Comparison of ENCODE assay signal across 17 cellular contexts in the genomic region with DNA sequence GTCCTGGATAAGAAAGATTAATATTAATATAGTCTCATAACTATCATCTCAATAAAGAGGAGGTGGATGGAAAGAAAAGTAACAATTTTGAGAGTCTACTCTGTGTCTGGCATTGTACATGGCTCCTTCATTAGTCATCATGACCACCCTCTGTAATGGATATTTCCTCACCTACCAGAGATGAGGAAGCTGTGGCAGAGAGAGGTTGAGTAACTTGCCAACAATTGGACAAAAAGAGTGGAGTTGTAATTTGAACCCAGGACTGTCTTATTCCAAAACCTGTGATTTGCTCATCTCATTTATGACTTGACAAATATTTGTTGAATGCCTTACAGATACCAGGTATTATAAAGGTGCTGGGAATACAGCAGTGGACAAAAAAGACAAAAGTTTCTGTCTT. TPM values are rescaled to one million over a fixed set of nuclear protein-coding genes. Genes with fewer than 3 reads are reported as not detected.
DNase-seq lines count a peak whose midpoint lies in the region; ATAC-seq, FAIRE-seq and TF ChIP-seq lines count a peak whose summit lies in the region.
"Had no signal": no experiment of that assay in that cellular context is flagged by ENCODE, and none has a peak within 500 bp of the region (broad histone marks: within the 10 kb centered on the region; RNA-seq: fewer than 3 reads in every experiment).

No MANE protein-coding gene starts in this region.

- TF ChIP-seq CTCF in HCT116 (IDR thresholded peaks at IDR 0.05 in 2 of 3, conservative IDR thresholded peaks at IDR 0.05 in 1 of 3; ENCODE audit: borderline replicate concordance in 1 of 3, insufficient read depth in 1 of 3, low read depth in 2 of 3, low read length in 2 of 3), result no peak
- no peak for TF ChIP-seq CTCF in K562 (IDR thresholded peaks at IDR 0.05 in 2 of 3, conservative IDR thresholded peaks at IDR 0.05 in 1 of 3; ENCODE audit: insufficient read depth in 2 of 3, low read depth in 1 of 3, low read length in 3 of 3)
- no peak for TF ChIP-seq CTCF in osteoblast (IDR thresholded peaks at IDR 0.05; ENCODE audit: extremely low read depth, low read depth, low read length)

- POLR2A ChIA-PET in HCT116 (lab: Charles Lee), result interaction anchor here (1.7 kb wide), 1 partner anchor 15 kb away, joined by 6 read pairs; no protein-coding TSS in a partner anchor
- POLR2A ChIA-PET in K562 (lab: Yijun Ruan, JAX), result interaction anchor here (0.6 to 2.5 kb wide), 3 partner anchors 8 to 181 kb away, joined by 3 to 14 read pairs (median 3); no protein-coding TSS in a partner anchor

- TF ChIP-seq RAD21 in HCT116 (IDR thresholded peaks at IDR 0.05; ENCODE audit: low read depth) (no peak), K562 (CRISPR knock-in tag; conservative IDR thresholded peaks at IDR 0.05 in 1 of 2, IDR thresholded peaks at IDR 0.05 in 1 of 2) (no peak)

- H3K4me1 ChIP-seq in HCT116 (ENCODE audit: control insufficient read depth in 1 of 2, insufficient read depth in 2 of 2, low read length in 2 of 2), result peaks cover 17 to 26% of the 10 kb centered on the region in 2 experiments
- peaks cover 6 to 14% of the 10 kb centered on the region in 2 experiments; a peak in 3 of 5 replicates for H3K4me1 ChIP-seq in K562 (replicated peaks in 1 of 2; ENCODE audit: control insufficient read depth in 2 of 2, insufficient read depth in 2 of 2, low read length in 2 of 2)
- H3K4me1 ChIP-seq in osteoblast (ENCODE audit: insufficient read depth, low read length), result peaks cover 29% of the 10 kb centered on the region

- intact Hi-C loops in HCT116 (cut with micrococcal nuclease), result loop anchor here (2.0 kb wide), 1 partner anchor 15 kb away; no protein-coding TSS in a partner anchor
- intact Hi-C loops in K562 (cut with micrococcal nuclease), result loop anchor here (10.0 kb wide), 1 partner anchor 191 kb away; no protein-coding TSS in a partner anchor

- H3K36me3 ChIP-seq in HCT116 (ENCODE audit: control insufficient read depth in 1 of 2, insufficient read depth in 2 of 2, low read length in 2 of 2), result no peaks in the 10 kb centered on the region
- H3K36me3 ChIP-seq in K562 (ENCODE audit: control insufficient read depth, insufficient read depth, low read length), result peaks cover 7% of the 10 kb centered on the region; the same call in 2 of the 3 replicates
- no peaks in the 10 kb centered on the region for H3K36me3 ChIP-seq in osteoblast (ENCODE audit: insufficient read depth, low read length)
- H3K36me3 ChIP-seq: gastrocnemius medialis had no signal

- RAD21 ChIA-PET in HCT116 (lab: Charles Lee; ENCODE audit: low non-redundant PET in 1 of 2, low total read pairs in 2 of 2, uncharacterized antibody in 2 of 2, unreplicated experiment in 2 of 2), result no interaction called here

- CTCF ChIA-PET in HCT116 (lab: Charles Lee), result interaction anchor here (0.8 to 4.0 kb wide), 2 partner anchors 15 to 59 kb away, joined by 3 to 20 read pairs; no protein-coding TSS in a partner anchor
- CTCF ChIA-PET in K562 (lab: Yijun Ruan, JAX; ENCODE audit: low intra/inter-chr PET ratio), result interaction anchor here (0.7 kb wide), 1 partner anchor 58 kb away, joined by 3 read pairs; no protein-coding TSS in a partner anchor

- FAIRE-seq in K562 (lab: Jason Lieb, UNC), result peak; percentile 11
- FAIRE-seq: GM12878, small intestine, TTC549 had no signal

- TF ChIP-seq POLR2A in HCT116 (IDR thresholded peaks at IDR 0.05; ENCODE audit: borderline replicate concordance, extremely low read depth, insufficient read depth, insufficient read length), result no peak
- TF ChIP-seq POLR2A in K562 (conservative IDR thresholded peaks at IDR 0.05), result no peak

- DNase-seq in HCT116 (ENCODE audit: low read depth, low spot score) (no peak), NOMO-1 treated with dmso at 0.1 percent for 144 hours (lab: John Stamatoyannopoulos, UW; ENCODE audit: unreplicated experiment) (peak; percentile 62), K562 (ENCODE audit: extremely low read depth in 1 of 4, low spot score in 3 of 4) (no peak), osteoblast (ENCODE audit: insufficient read length, low spot score, missing footprints) (peak; percentile 81), NCI-H2107 (lab: John Stamatoyannopoulos, UW) (no peak)
- DNase-seq: activated naive CD4-positive, alpha-beta T cell treated with anti-CD3 and anti-CD28 coated beads, Interleukin-2, amount 10 ng/mL, durations not matched to agents 7 days and 5 days; cortex of kidney; gastrocnemius medialis; left cardiac atrium; NCI-H2029; small intestine had no signal

- H3K27me3 ChIP-seq in HCT116 (ENCODE audit: insufficient read depth, low read length) (no peaks in the 10 kb centered on the region), K562 (ENCODE audit: control insufficient read depth in 2 of 2, insufficient read depth in 2 of 2, low read length in 2 of 2) (no peaks in the 10 kb centered on the region), osteoblast (ENCODE audit: insufficient read depth, low read length) (no peaks in the 10 kb centered on the region)
- H3K27me3 ChIP-seq: gastrocnemius medialis had no signal

- peaks cover 25% of the 10 kb centered on the region for H3K79me2 ChIP-seq in HCT116 (ENCODE audit: insufficient read depth, low read length)
- peaks cover 45% of the 10 kb centered on the region for H3K79me2 ChIP-seq in K562 (ENCODE audit: control insufficient read depth, insufficient read depth, low read length)
- peaks cover 26% of the 10 kb centered on the region for H3K79me2 ChIP-seq in osteoblast (ENCODE audit: insufficient read depth, low read length)

- H3K4me2 ChIP-seq in HCT116 (ENCODE audit: low read length) (peak overlapping the region; percentile 74), K562 (ENCODE audit: insufficient read depth, low read length) (no peak overlapping the region), osteoblast (ENCODE audit: insufficient read depth, low read length) (no peak overlapping the region)

- no peak overlapping the region for H3K9ac ChIP-seq in HCT116 (ENCODE audit: low read length)
- H3K9ac ChIP-seq in K562 (ENCODE audit: insufficient read depth in 1 of 2, low read depth in 2 of 2, low read length in 2 of 2), result no peak overlapping the region

- ATAC-seq in HCT116 (no peak), K562 (no peak), HG02610 (IDR thresholded peaks at IDR 0.05; ENCODE audit: unreplicated experiment) (no peak), GM21390 (IDR thresholded peaks at IDR 0.05; ENCODE audit: unreplicated experiment) (no peak)
- ATAC-seq: gastrocnemius medialis, GM12878, GM23338, left cardiac atrium, Panc1 had no signal

- H3K9me1 ChIP-seq in K562 (ENCODE audit: control insufficient read depth, insufficient read depth, low read length), result no peaks in the 10 kb centered on the region

- H3K27ac ChIP-seq in HCT116 (ENCODE audit: low read depth, low read length) (no peak overlapping the region), K562 (ENCODE audit: extremely low read depth, low read depth, low read length) (no peak overlapping the region), osteoblast (ENCODE audit: low read depth, low read length) (no peak overlapping the region)
- H3K27ac ChIP-seq: gastrocnemius medialis had no signal

- no peaks in the 10 kb centered on the region for H3K9me2 ChIP-seq in HCT116 (ENCODE audit: insufficient read depth)

- H3K4me3 ChIP-seq in HCT116 (replicated peaks in 1 of 2; ENCODE audit: low read depth in 1 of 2, low read length in 2 of 2) (no peak overlapping the region), K562 (no peak overlapping the region), osteoblast (ENCODE audit: insufficient read depth, low read length) (no peak overlapping the region)
- H3K4me3 ChIP-seq: gastrocnemius medialis, GM12878 had no signal

- H4K20me1 ChIP-seq in HCT116 (ENCODE audit: insufficient read depth), result no peaks in the 10 kb centered on the region; the same call in 1 of the 2 replicates
- peaks cover 17% of the 10 kb centered on the region for H4K20me1 ChIP-seq in K562 (replicated peaks; ENCODE audit: control insufficient read depth, insufficient read depth, low read length)
- H4K20me1 ChIP-seq in osteoblast (ENCODE audit: insufficient read depth, low read length), result peaks cover 15% of the 10 kb centered on the region

- H3K9me3 ChIP-seq in HCT116 (ENCODE audit: control insufficient read depth in 1 of 2, insufficient read depth in 1 of 2, low read depth in 1 of 2, low read length in 2 of 2), result no peaks in the 10 kb centered on the region
- no peaks in the 10 kb centered on the region for H3K9me3 ChIP-seq in K562 (replicated peaks; ENCODE audit: control insufficient read depth, insufficient read depth, low read depth, low read length)
- H3K9me3 ChIP-seq in osteoblast (ENCODE audit: low read depth, low read length), result no peaks in the 10 kb centered on the region
- H3K9me3 ChIP-seq: gastrocnemius medialis had no signal

- BruUV-seq in HCT116 (replicated peaks; lab: Mats Ljungman, UMichigan), result no TSS peak
- no TSS peak for BruUV-seq in K562 (replicated peaks; lab: Mats Ljungman, UMichigan)

- H2AFZ ChIP-seq in HCT116 (ENCODE audit: low read depth, low read length, poor library complexity, severe bottlenecking), result no peak overlapping the region
- no peak overlapping the region for H2AFZ ChIP-seq in K562 (ENCODE audit: low read depth, low read length)
- no peak overlapping the region for H2AFZ ChIP-seq in osteoblast (ENCODE audit: low read length)
- H2AFZ ChIP-seq: GM23338 had no signal

- in situ Hi-C loops in K562 (cut with MboI), result loop anchor here (10.0 kb wide), 1 partner anchor 61 kb away; no protein-coding TSS in a partner anchor

- no peak for TF ChIP-seq EP300 in K562 (IDR thresholded peaks at IDR 0.05; ENCODE audit: low read length)

RNA-seq across cellular contexts. Expression of a gene that starts 2.1 kb away (rescaled TPM):
- 55.8 TPM for total RNA-seq in HCT116 (2021; ENCODE audit: unreplicated experiment)
- polyA plus RNA-seq in HCT116 (2012), result 15.6 and 16.4 TPM in 2 replicates
- 50.5 and 136 TPM in 2 replicates for total RNA-seq in K562 (2011; cell fraction: chromatin; rRNA removed; ENCODE audit: low replicate concordance)
- 18.2 and 28.7 TPM in 2 replicates for total RNA-seq in K562 (2011; cell fraction: nucleolus; rRNA removed)
- 50.9 and 77.5 TPM in 2 replicates for total RNA-seq in K562 (2011; cell fraction: nucleoplasm; rRNA removed)
- 20.1 and 20.4 TPM in 2 replicates for total RNA-seq in K562 (2014; rRNA removed)
- 43.2 and 54.5 TPM in 2 replicates for total RNA-seq in K562 (2014; rRNA removed; fragmentation: Illumina TruSeq; extraction: Trizol)
- total RNA-seq in K562 (2015; rRNA removed; fragmentation: Illumina TruSeq; extraction: Trizol), result 41.0 and 41.3 TPM in 2 replicates
- total RNA-seq in K562 (2021), result 50.6 and 51.3 TPM in 2 replicates
- 35.9 and 41.0 TPM in 2 replicates for polyA plus RNA-seq in K562 (2011; rRNA removed)
- polyA plus RNA-seq in K562 (2011; cell fraction: cytosol; rRNA removed), result 10.6 and 13.3 TPM in 2 replicates
- 48.0 and 63.1 TPM in 2 replicates for polyA plus RNA-seq in K562 (2011; cell fraction: nucleus; rRNA removed)
- polyA plus RNA-seq in K562 (2012), result 18.3 and 23.1 TPM in 2 replicates
- 26.7 and 33.2 TPM in 2 replicates for polyA plus RNA-seq in K562 (2014; fragmentation: Illumina TruSeq; extraction: Trizol)
- 10 to 100 TPM; 10.2 to 19.5 TPM for polyA plus RNA-seq in K562 (2014; fragmentation: Nextera tagmentation; extraction: Ambion mirVana)
- polyA plus RNA-seq in K562 (2014; rRNA removed), result 17.3 and 17.5 TPM in 2 replicates
- 80.0 and 103 TPM in 2 replicates for polyA minus RNA-seq in K562 (2011; rRNA and poly(A)+ RNA removed)
- polyA minus RNA-seq in K562 (2011; cell fraction: cytosol; rRNA and poly(A)+ RNA removed), result 21.6 and 40.6 TPM in 2 replicates
- polyA minus RNA-seq in K562 (2011; cell fraction: nucleus; rRNA and poly(A)+ RNA removed), result 20.3 and 33.0 TPM in 2 replicates
- total RNA-seq in osteoblast, result 36.9 and 42.4 TPM in 2 replicates

RNA-seq across cellular contexts. Expression of a gene that starts 17.0 kb away (rescaled TPM):
- 33.8 TPM for total RNA-seq in HCT116 (2021; ENCODE audit: unreplicated experiment)
- 9.3 and 13.0 TPM in 2 replicates for polyA plus RNA-seq in HCT116 (2012)
- 11.9 and 44.3 TPM in 2 replicates for total RNA-seq in K562 (2011; cell fraction: chromatin; rRNA removed; ENCODE audit: low replicate concordance)
- 5.8 and 7.9 TPM in 2 replicates for total RNA-seq in K562 (2011; cell fraction: nucleolus; rRNA removed)
- 13.7 and 14.2 TPM in 2 replicates for total RNA-seq in K562 (2011; cell fraction: nucleoplasm; rRNA removed)
- 23.3 and 23.9 TPM in 2 replicates for total RNA-seq in K562 (2014; rRNA removed)
- total RNA-seq in K562 (2014; rRNA removed; fragmentation: Illumina TruSeq; extraction: Trizol), result 53.5 and 60.1 TPM in 2 replicates
- total RNA-seq in K562 (2015; rRNA removed; fragmentation: Illumina TruSeq; extraction: Trizol), result 49.6 and 54.4 TPM in 2 replicates
- total RNA-seq in K562 (2021), result 30.1 and 33.0 TPM in 2 replicates
- 16.2 and 29.2 TPM in 2 replicates for polyA plus RNA-seq in K562 (2011; rRNA removed)
- 3.6 and 9.6 TPM in 2 replicates for polyA plus RNA-seq in K562 (2011; cell fraction: cytosol; rRNA removed)
- 4.8 and 7.8 TPM in 2 replicates for polyA plus RNA-seq in K562 (2011; cell fraction: nucleus; rRNA removed)
- 26.4 and 26.7 TPM in 2 replicates for polyA plus RNA-seq in K562 (2012)
- polyA plus RNA-seq in K562 (2014; fragmentation: Illumina TruSeq; extraction: Trizol), result 34.1 and 38.9 TPM in 2 replicates
- polyA plus RNA-seq in K562 (2014; fragmentation: Nextera tagmentation; extraction: Ambion mirVana), result 10 to 100 TPM; 11.3 to 12.3 TPM
- 20.7 and 21.6 TPM in 2 replicates for polyA plus RNA-seq in K562 (2014; rRNA removed)
- 40.6 and 49.6 TPM in 2 replicates for polyA minus RNA-seq in K562 (2011; rRNA and poly(A)+ RNA removed)
- 17.8 and 20.9 TPM in 2 replicates for polyA minus RNA-seq in K562 (2011; cell fraction: cytosol; rRNA and poly(A)+ RNA removed)
- polyA minus RNA-seq in K562 (2011; cell fraction: nucleus; rRNA and poly(A)+ RNA removed), result 5.4 and 14.1 TPM in 2 replicates
- 4.0 and 5.3 TPM in 2 replicates for total RNA-seq in osteoblast

Comparison
In these comparisons a context has a peak if more than half of its experiments do, and no peak if none do; other contexts are left out.
1. DNase-seq: peak in NOMO-1 treated with dmso at 0.1 percent for 144 hours (single experiment) and osteoblast (single experiment); none in HCT116 (single experiment), K562 (0 of 4) and NCI-H2107 (single experiment).